Comparison of ENCODE assay signal across 17 cellular contexts in genomic region chr12:52492405-52492804, GRCh38. TPM values are rescaled to one million over a fixed set of nuclear protein-coding genes. Genes with fewer than 3 reads are reported as not detected.
"Had no signal": no experiment of that assay in that cellular context is flagged by ENCODE, and none has a peak within 500 bp of the region (broad histone marks: within the 10 kb centered on the region; RNA-seq: fewer than 3 reads in every experiment).

No MANE protein-coding gene starts in this region.

RNA-seq across cellular contexts. Expression of gene KRT6A, which starts 0.7 kb away (rescaled TPM):
- total RNA-seq: activated B cell treated with CpG ODN at 0.5 μM for 24 hours; activated CD8-positive, alpha-beta T cell treated with anti-CD3 and anti-CD28 coated beads for 36 hours; activated naive CD4-positive, alpha-beta T cell treated with anti-CD3 and anti-CD28 coated beads for 36 hours; activated naive CD8-positive, alpha-beta T cell treated with anti-CD3 and anti-CD28 coated beads for 36 hours; activated T-cell treated with anti-CD3 and anti-CD28 coated beads, Interleukin-2, amount 50 U/mL, for 4 hours; activated T-helper 1 cell treated with anti-CD3 and anti-CD28 coated beads, Interleukin-12 subunit alpha, Interleukin-12 subunit beta, Interleukin-2, Interleukin-4 antibody, amounts not matched to agents 30 ng/mL and 10 ng/mL and 1 ng/mL, durations not matched to agents 14 hours and 24 hours and 36 hours; activated T-helper 2 cell treated with anti-CD3 and anti-CD28 coated beads, Interferon-gamma antibody, Interleukin-2, Interleukin-4, amounts not matched to agents 10 μg/mL and 5 μg/mL and 100 μg/mL, durations not matched to agents 14 hours and 24 hours and 36 hours; aorta; body of pancreas; cardiac muscle cell; colonic mucosa; dermis microvascular lymphatic vessel endothelial cell; glomerular endothelial cell; T-helper 17 cell had no signal
- polyA plus RNA-seq: endothelial cell of umbilical vein had no signal

RNA-seq across cellular contexts. Expression of gene KRT6C, which starts 18.8 kb away (rescaled TPM):
- total RNA-seq: activated B cell treated with CpG ODN at 0.5 μM for 24 hours; activated CD8-positive, alpha-beta T cell treated with anti-CD3 and anti-CD28 coated beads for 36 hours; activated naive CD4-positive, alpha-beta T cell treated with anti-CD3 and anti-CD28 coated beads for 36 hours; activated naive CD8-positive, alpha-beta T cell treated with anti-CD3 and anti-CD28 coated beads for 36 hours; activated T-cell treated with anti-CD3 and anti-CD28 coated beads, Interleukin-2, amount 50 U/mL, for 4 hours; activated T-helper 1 cell treated with anti-CD3 and anti-CD28 coated beads, Interleukin-12 subunit alpha, Interleukin-12 subunit beta, Interleukin-2, Interleukin-4 antibody, amounts not matched to agents 30 ng/mL and 10 ng/mL and 1 ng/mL, durations not matched to agents 14 hours and 24 hours and 36 hours; activated T-helper 2 cell treated with anti-CD3 and anti-CD28 coated beads, Interferon-gamma antibody, Interleukin-2, Interleukin-4, amounts not matched to agents 10 μg/mL and 5 μg/mL and 100 μg/mL, durations not matched to agents 14 hours and 24 hours and 36 hours; aorta; body of pancreas; cardiac muscle cell; colonic mucosa; dermis microvascular lymphatic vessel endothelial cell; endothelial cell of umbilical vein; glomerular endothelial cell; T-helper 17 cell had no signal
- polyA plus RNA-seq: cardiac muscle cell, endothelial cell of umbilical vein had no signal

RNA-seq across cellular contexts. Expression of gene KRT5, which starts 27.8 kb away (rescaled TPM):
- total RNA-seq: activated B cell treated with CpG ODN at 0.5 μM for 24 hours; activated CD8-positive, alpha-beta T cell treated with anti-CD3 and anti-CD28 coated beads for 36 hours; activated naive CD4-positive, alpha-beta T cell treated with anti-CD3 and anti-CD28 coated beads for 36 hours; activated naive CD8-positive, alpha-beta T cell treated with anti-CD3 and anti-CD28 coated beads for 36 hours; activated T-cell treated with anti-CD3 and anti-CD28 coated beads, Interleukin-2, amount 50 U/mL, for 4 hours; activated T-helper 1 cell treated with anti-CD3 and anti-CD28 coated beads, Interleukin-12 subunit alpha, Interleukin-12 subunit beta, Interleukin-2, Interleukin-4 antibody, amounts not matched to agents 30 ng/mL and 10 ng/mL and 1 ng/mL, durations not matched to agents 14 hours and 24 hours and 36 hours; activated T-helper 2 cell treated with anti-CD3 and anti-CD28 coated beads, Interferon-gamma antibody, Interleukin-2, Interleukin-4, amounts not matched to agents 10 μg/mL and 5 μg/mL and 100 μg/mL, durations not matched to agents 14 hours and 24 hours and 36 hours; cardiac muscle cell; colonic mucosa; glomerular endothelial cell; T-helper 17 cell had no signal

RNA-seq across cellular contexts. Expression of gene KRT6B, which starts 40.5 kb away (rescaled TPM):
- total RNA-seq: activated B cell treated with CpG ODN at 0.5 μM for 24 hours; activated CD8-positive, alpha-beta T cell treated with anti-CD3 and anti-CD28 coated beads for 36 hours; activated naive CD4-positive, alpha-beta T cell treated with anti-CD3 and anti-CD28 coated beads for 36 hours; activated naive CD8-positive, alpha-beta T cell treated with anti-CD3 and anti-CD28 coated beads for 36 hours; activated T-cell treated with anti-CD3 and anti-CD28 coated beads, Interleukin-2, amount 50 U/mL, for 4 hours; activated T-helper 1 cell treated with anti-CD3 and anti-CD28 coated beads, Interleukin-12 subunit alpha, Interleukin-12 subunit beta, Interleukin-2, Interleukin-4 antibody, amounts not matched to agents 30 ng/mL and 10 ng/mL and 1 ng/mL, durations not matched to agents 14 hours and 24 hours and 36 hours; activated T-helper 2 cell treated with anti-CD3 and anti-CD28 coated beads, Interferon-gamma antibody, Interleukin-2, Interleukin-4, amounts not matched to agents 10 μg/mL and 5 μg/mL and 100 μg/mL, durations not matched to agents 14 hours and 24 hours and 36 hours; aorta; body of pancreas; cardiac muscle cell; dermis microvascular lymphatic vessel endothelial cell; endothelial cell of umbilical vein; glomerular endothelial cell; T-helper 17 cell had no signal

RNA-seq across cellular contexts. Expression of gene KRT75, which starts 58.2 kb away (rescaled TPM):
- total RNA-seq: activated B cell treated with CpG ODN at 0.5 μM for 24 hours; activated CD8-positive, alpha-beta T cell treated with anti-CD3 and anti-CD28 coated beads for 36 hours; activated naive CD4-positive, alpha-beta T cell treated with anti-CD3 and anti-CD28 coated beads for 36 hours; activated naive CD8-positive, alpha-beta T cell treated with anti-CD3 and anti-CD28 coated beads for 36 hours; activated T-cell treated with anti-CD3 and anti-CD28 coated beads, Interleukin-2, amount 50 U/mL, for 4 hours; activated T-helper 1 cell treated with anti-CD3 and anti-CD28 coated beads, Interleukin-12 subunit alpha, Interleukin-12 subunit beta, Interleukin-2, Interleukin-4 antibody, amounts not matched to agents 30 ng/mL and 10 ng/mL and 1 ng/mL, durations not matched to agents 14 hours and 24 hours and 36 hours; activated T-helper 2 cell treated with anti-CD3 and anti-CD28 coated beads, Interferon-gamma antibody, Interleukin-2, Interleukin-4, amounts not matched to agents 10 μg/mL and 5 μg/mL and 100 μg/mL, durations not matched to agents 14 hours and 24 hours and 36 hours; adrenal gland; aorta; body of pancreas; cardiac muscle cell; dermis microvascular lymphatic vessel endothelial cell; endothelial cell of umbilical vein; gastroesophageal sphincter; glomerular endothelial cell; T-helper 17 cell had no signal
- polyA plus RNA-seq: adrenal gland, aorta, cardiac muscle cell, endothelial cell of umbilical vein had no signal
